ENCODE assay signal across 17 cellular contexts in the genomic region with DNA sequence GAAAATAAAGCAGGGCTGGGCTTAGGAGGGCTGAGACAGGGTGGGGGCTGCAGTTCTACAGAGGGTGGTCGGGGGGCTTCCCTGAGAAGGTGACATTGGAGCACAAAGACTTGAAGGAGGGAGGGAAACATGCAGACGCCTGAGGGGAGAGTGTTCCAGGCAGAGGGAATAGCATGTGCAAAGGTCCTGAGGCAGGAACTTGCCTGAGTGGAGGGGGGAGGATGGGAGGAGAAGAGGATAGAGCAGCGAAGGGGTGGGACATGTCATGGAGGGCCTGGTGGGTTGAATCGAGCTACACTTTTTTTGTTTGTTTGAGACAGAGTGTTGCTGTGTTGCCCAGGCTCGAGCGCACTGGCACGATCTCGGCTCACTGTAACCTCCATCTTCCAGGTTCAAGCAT. TPM values are rescaled to one million over a fixed set of nuclear protein-coding genes. Genes with fewer than 3 reads are reported as not detected.
A peak's percentile ranks its signal among the peaks of the same experiment; 100 is the strongest.
DNase-seq lines count a peak whose midpoint lies in the region; ATAC-seq, FAIRE-seq and TF ChIP-seq lines count a peak whose summit lies in the region.
"Had no signal": no experiment of that assay in that cellular context is flagged by ENCODE, and none has a peak within 500 bp of the region (broad histone marks: within the 10 kb centered on the region; RNA-seq: fewer than 3 reads in every experiment).

No MANE protein-coding gene starts in this region.

- POLR2A ChIA-PET in activated naive CD8-positive, alpha-beta T cell treated with anti-CD3 and anti-CD28 coated beads, Interleukin-2, amount 10 ng/mL, durations not matched to agents 7 days and 5 days (lab: Charles Lee) = interaction anchor here (1.5 kb wide), 1 partner anchor 33 kb away, joined by 4 read pairs; the partner anchor contains the start of gene GINS3

- no peaks in the 10 kb centered on the region for H3K9me3 Mint-ChIP-seq in activated naive CD8-positive, alpha-beta T cell treated with anti-CD3 and anti-CD28 coated beads, Interleukin-2, amount 10 ng/mL, durations not matched to agents 7 days and 5 days
- H3K9me3 Mint-ChIP-seq in activated naive CD8-positive, alpha-beta T cell treated with anti-CD3 and anti-CD28 coated beads, Interleukin-2, amount 50 U/mL, for 24 hours = no peaks in the 10 kb centered on the region
- H3K9me3 Mint-ChIP-seq in neural crest cell = no peaks in the 10 kb centered on the region
- H3K9me3 Mint-ChIP-seq: H9, IgD-negative memory B cell had no signal

- no peak for TF ChIP-seq CTCF in neural crest cell (conservative IDR thresholded peaks at IDR 0.05)

- ATAC-seq in activated naive CD8-positive, alpha-beta T cell treated with anti-CD3 and anti-CD28 coated beads, Interleukin-2, amount 10 ng/mL, durations not matched to agents 7 days and 5 days (ENCODE audit: low read depth) = no peak
- ATAC-seq in activated naive CD8-positive, alpha-beta T cell treated with anti-CD3 and anti-CD28 coated beads, Interleukin-2, amount 50 U/mL, for 24 hours = no peak

- DNase-seq in activated naive CD8-positive, alpha-beta T cell treated with anti-CD3 and anti-CD28 coated beads, Interleukin-2, amount 10 ng/mL, durations not matched to agents 7 days and 5 days = no peak
- no peak for DNase-seq in activated naive CD8-positive, alpha-beta T cell treated with anti-CD3 and anti-CD28 coated beads, Interleukin-2, amount 50 U/mL, for 24 hours
- DNase-seq in neural crest cell (ENCODE audit: low read depth, low spot score) (no peak), HuH-7 (ENCODE audit: low spot score) (no peak), GM19239 (ENCODE audit: insufficient read length, low spot score) (no peak), HuH-7.5 (ENCODE audit: low spot score) (no peak)
- DNase-seq: Caco-2, H9, NCI-H1092, NCI-H1694, NCI-H69, PC-9, SHP77 had no signal

- H3K9me3 ChIP-seq in KOPT-K1 (ENCODE audit: insufficient read depth, low read length, poor library complexity, severe bottlenecking) = no peaks in the 10 kb centered on the region
- H3K9me3 ChIP-seq: Caco-2 had no signal

- no peaks in the 10 kb centered on the region for H3K36me3 Mint-ChIP-seq in activated naive CD8-positive, alpha-beta T cell treated with anti-CD3 and anti-CD28 coated beads, Interleukin-2, amount 10 ng/mL, durations not matched to agents 7 days and 5 days
- no peaks in the 10 kb centered on the region for H3K36me3 Mint-ChIP-seq in activated naive CD8-positive, alpha-beta T cell treated with anti-CD3 and anti-CD28 coated beads, Interleukin-2, amount 50 U/mL, for 24 hours (ENCODE audit: low read depth)
- no peaks in the 10 kb centered on the region for H3K36me3 Mint-ChIP-seq in neural crest cell (ENCODE audit: low read depth)

- no peak for FAIRE-seq in GM19239 (lab: Jason Lieb, UNC)
- FAIRE-seq: GM12878 had no signal

- peak overlapping the region; percentile 5 for H3K4me3 Mint-ChIP-seq in activated naive CD8-positive, alpha-beta T cell treated with anti-CD3 and anti-CD28 coated beads, Interleukin-2, amount 10 ng/mL, durations not matched to agents 7 days and 5 days
- H3K4me3 Mint-ChIP-seq in activated naive CD8-positive, alpha-beta T cell treated with anti-CD3 and anti-CD28 coated beads, Interleukin-2, amount 50 U/mL, for 24 hours = no peak overlapping the region
- H3K4me3 Mint-ChIP-seq in neural crest cell = no peak overlapping the region

- peak overlapping the region; percentile 48 for H3K27ac Mint-ChIP-seq in activated naive CD8-positive, alpha-beta T cell treated with anti-CD3 and anti-CD28 coated beads, Interleukin-2, amount 10 ng/mL, durations not matched to agents 7 days and 5 days
- H3K27ac Mint-ChIP-seq in activated naive CD8-positive, alpha-beta T cell treated with anti-CD3 and anti-CD28 coated beads, Interleukin-2, amount 50 U/mL, for 24 hours = no peak overlapping the region
- peak overlapping the region; percentile 43 for H3K27ac Mint-ChIP-seq in neural crest cell (ENCODE audit: unreplicated experiment)

- H3K27ac ChIP-seq in KOPT-K1 (ENCODE audit: low read depth, low read length, poor library complexity, severe bottlenecking) = peak overlapping the region; percentile 43
- peak overlapping the region; percentile 43 for H3K27ac ChIP-seq in cingulate gyrus (ENCODE audit: low read depth, low read length)
- H3K27ac ChIP-seq: PC-9 had no signal

- peaks cover 52% of the 10 kb centered on the region for H3K27me3 Mint-ChIP-seq in activated naive CD8-positive, alpha-beta T cell treated with anti-CD3 and anti-CD28 coated beads, Interleukin-2, amount 10 ng/mL, durations not matched to agents 7 days and 5 days
- peaks cover 19% of the 10 kb centered on the region for H3K27me3 Mint-ChIP-seq in activated naive CD8-positive, alpha-beta T cell treated with anti-CD3 and anti-CD28 coated beads, Interleukin-2, amount 50 U/mL, for 24 hours
- H3K27me3 Mint-ChIP-seq in neural crest cell (ENCODE audit: low read depth) = peaks cover 16% of the 10 kb centered on the region

- H3K36me3 ChIP-seq in KOPT-K1 (ENCODE audit: insufficient read depth, low read length) = no peaks in the 10 kb centered on the region

- H3K4me1 Mint-ChIP-seq in activated naive CD8-positive, alpha-beta T cell treated with anti-CD3 and anti-CD28 coated beads, Interleukin-2, amount 10 ng/mL, durations not matched to agents 7 days and 5 days = peaks cover 17% of the 10 kb centered on the region
- H3K4me1 Mint-ChIP-seq in activated naive CD8-positive, alpha-beta T cell treated with anti-CD3 and anti-CD28 coated beads, Interleukin-2, amount 50 U/mL, for 24 hours = peaks cover 20% of the 10 kb centered on the region
- peaks cover 6% of the 10 kb centered on the region for H3K4me1 Mint-ChIP-seq in neural crest cell

RNA-seq across cellular contexts. Expression of gene GINS3, which starts 33.0 kb away (rescaled TPM):
- total RNA-seq in activated naive CD8-positive, alpha-beta T cell treated with anti-CD3 and anti-CD28 coated beads, Interleukin-2, amount 10 ng/mL, durations not matched to agents 7 days and 5 days = 10 to 100 TPM; 10.2 to 11.1 TPM
- total RNA-seq in neural crest cell = 22.2 and 23.7 TPM in 2 replicates
